Comparison of ENCODE assay signal across 22 cellular contexts in the genomic region with DNA sequence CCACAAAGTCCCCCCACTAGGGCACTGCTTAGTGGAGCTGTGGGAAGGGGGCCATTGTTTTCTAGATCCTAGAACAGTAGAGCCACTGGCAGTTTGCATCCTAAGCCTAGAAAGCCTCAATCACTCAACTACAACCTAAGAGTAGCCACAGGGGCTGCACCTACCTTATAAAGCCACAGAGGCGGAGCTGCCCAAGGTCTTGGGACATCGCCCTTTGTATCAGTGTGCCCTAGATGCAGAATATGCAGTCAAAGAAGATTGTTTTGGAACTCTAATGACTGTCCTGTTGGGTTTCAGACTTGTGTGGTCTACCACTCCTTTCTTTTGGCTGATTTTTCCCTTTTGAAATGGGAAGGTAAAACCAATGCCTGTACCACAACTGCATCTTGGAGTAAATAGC.
"Had no signal": no experiment of that assay in that cellular context is flagged by ENCODE, and none has a peak within 500 bp of the region (broad histone marks: within the 10 kb centered on the region; RNA-seq: fewer than 3 reads in every experiment).

No MANE protein-coding gene starts in this region.

- H3K4me3 Mint-ChIP-seq: activated CD4-positive, alpha-beta memory T cell treated with anti-CD3 and anti-CD28 coated beads for 36 hours; activated CD4-positive, alpha-beta T cell treated with anti-CD3 and anti-CD28 coated beads, Interleukin-2, amount 10 ng/mL, durations not matched to agents 7 days and 5 days; activated naive CD4-positive, alpha-beta T cell treated with anti-CD3 and anti-CD28 coated beads, Interleukin-2, amount 10 ng/mL, durations not matched to agents 7 days and 5 days; activated naive CD8-positive, alpha-beta T cell treated with anti-CD3 and anti-CD28 coated beads for 36 hours; T-helper 1 cell treated with Interleukin-12 subunit alpha and Interleukin-12 subunit beta and Interleukin-4 antibody, amounts not matched to agents 30 μg/mL and 1 μg/mL, for 36 hours had no signal

- H3K4me3 ChIP-seq: cardiac muscle cell had no signal

- H3K4me1 Mint-ChIP-seq: activated naive CD4-positive, alpha-beta T cell treated with anti-CD3 and anti-CD28 coated beads, Interleukin-2, amount 10 ng/mL, durations not matched to agents 7 days and 5 days had no signal

- H3K27me3 ChIP-seq: brain microvascular endothelial cell, cardiac muscle cell had no signal

- H3K9me3 Mint-ChIP-seq: T-helper 1 cell treated with Interleukin-12 subunit alpha and Interleukin-12 subunit beta and Interleukin-4 antibody, amounts not matched to agents 30 μg/mL and 1 μg/mL, for 36 hours had no signal

- H3K36me3 ChIP-seq: brain microvascular endothelial cell, cardiac muscle cell had no signal

- H3K27ac Mint-ChIP-seq: activated CD4-positive, alpha-beta memory T cell treated with anti-CD3 and anti-CD28 coated beads for 36 hours; activated CD4-positive, alpha-beta T cell treated with anti-CD3 and anti-CD28 coated beads, Interleukin-2, amount 10 ng/mL, durations not matched to agents 7 days and 5 days; activated naive CD4-positive, alpha-beta T cell treated with anti-CD3 and anti-CD28 coated beads, Interleukin-2, amount 10 ng/mL, durations not matched to agents 7 days and 5 days; activated naive CD8-positive, alpha-beta T cell treated with anti-CD3 and anti-CD28 coated beads for 36 hours; activated T-helper 2 cell treated with anti-CD3 and anti-CD28 coated beads, Interferon-gamma antibody, Interleukin-2, Interleukin-4, amounts not matched to agents 10 μg/mL and 5 μg/mL and 100 μg/mL, durations not matched to agents 14 hours and 24 hours and 36 hours; T-helper 1 cell treated with Interleukin-12 subunit alpha and Interleukin-12 subunit beta and Interleukin-4 antibody, amounts not matched to agents 30 μg/mL and 1 μg/mL, for 36 hours had no signal

- H3K27me3 Mint-ChIP-seq: activated CD4-positive, alpha-beta memory T cell treated with anti-CD3 and anti-CD28 coated beads for 36 hours; activated CD4-positive, alpha-beta T cell treated with anti-CD3 and anti-CD28 coated beads, Interleukin-2, amount 10 ng/mL, durations not matched to agents 7 days and 5 days; activated naive CD4-positive, alpha-beta T cell treated with anti-CD3 and anti-CD28 coated beads, Interleukin-2, amount 10 ng/mL, durations not matched to agents 7 days and 5 days; activated naive CD8-positive, alpha-beta T cell treated with anti-CD3 and anti-CD28 coated beads for 36 hours had no signal

- ATAC-seq: PC-3 had no signal

- H3K27ac ChIP-seq: brain microvascular endothelial cell had no signal

- DNase-seq: activated CD4-positive, alpha-beta memory T cell treated with anti-CD3 and anti-CD28 coated beads for 36 hours; activated CD4-positive, alpha-beta T cell treated with anti-CD3 and anti-CD28 coated beads, Interleukin-2, amount 10 ng/mL, durations not matched to agents 7 days and 5 days; activated CD4-positive, CD25-positive, alpha-beta regulatory T cell; activated gamma-delta T cell treated with Interleukin-2 at 50 U/mL for 16 hours; activated naive CD4-positive, alpha-beta T cell treated with anti-CD3 and anti-CD28 coated beads, Interleukin-2, amount 10 ng/mL, durations not matched to agents 7 days and 5 days; activated naive CD8-positive, alpha-beta T cell treated with anti-CD3 and anti-CD28 coated beads for 36 hours; activated T-cell treated with anti-CD3 and anti-CD28 coated beads for 4 hours; activated T-cell treated with anti-CD3 and anti-CD28 coated beads, Interleukin-2, amount 50 U/mL, for 48 hours; Karpas-422; NCI-H1048; NCI-H146; NCI-H187 treated with DMSO at 0.1 percent for 48 hours; NCI-H2081 treated with DMSO at 0.1 percent for 48 hours; NCI-H446; NCI-H524; PC-3; SHP77 treated with DMSO at 0.1 percent for 48 hours; T-helper 9 cell had no signal
